ENCODE assay signal across 1 cellular context in genomic region chr22:45291061-45291930, GRCh38.
TF ChIP-seq lines count a peak whose summit lies in the region.

No MANE protein-coding gene starts in this region.

TF ChIP-seq in HEK293, 187 proteins besides CTCF, POLR2A, EP300 and RAD21 (continued from another document and continues in another):
- TF ChIP-seq ZNF280C (tag by site-specific recombination; IDR thresholded peaks at IDR 0.05) (0 out of 2 replicates have a peak, but pooled peaks have one; percentile 24), SALL2 (tag by site-specific recombination; IDR thresholded peaks at IDR 0.05; ENCODE audit: borderline replicate concordance) (peak; percentile 66; the same call in 1 of the 2 replicates), KLF9 (tag by site-specific recombination; IDR thresholded peaks at IDR 0.05; ENCODE audit: low read depth) (peak; percentile 29; the same call in 1 of the 2 replicates), ZNF548 (tag by site-specific recombination; IDR thresholded peaks at IDR 0.05) (no peak), ZNF621 (tag by site-specific recombination; IDR thresholded peaks at IDR 0.05) (peak; percentile 13; the same call in 1 of the 2 replicates), ZNF398 (tag by site-specific recombination; IDR thresholded peaks at IDR 0.05) (no peak; the same call in 1 of the 2 replicates), ZSCAN4 (tag by site-specific recombination; IDR thresholded peaks at IDR 0.05) (peak; percentile 92), ZNF140 (tag by site-specific recombination; IDR thresholded peaks at IDR 0.05) (peak; percentile 1; the same call in 1 of the 2 replicates), ZNF426 (tag by site-specific recombination; IDR thresholded peaks at IDR 0.05) (no peak), ZNF169 (tag by site-specific recombination; IDR thresholded peaks at IDR 0.05) (0 out of 2 replicates have a peak, but pooled peaks have one; percentile 26), ZNF76 (tag by site-specific recombination; IDR thresholded peaks at IDR 0.05; ENCODE audit: borderline replicate concordance, low read depth) (no peak; the same call in 1 of the 2 replicates), ZNF26 (tag by site-specific recombination; IDR thresholded peaks at IDR 0.05) (no peak), ZNF513 (tag by site-specific recombination; IDR thresholded peaks at IDR 0.05) (no peak), ZNF571 (tag by site-specific recombination; IDR thresholded peaks at IDR 0.05) (no peak; the same call in 1 of the 2 replicates), ZBTB26 (tag by site-specific recombination; optimal IDR thresholded peaks at IDR 0.05) (no peak), ZNF704 (tag by site-specific recombination; IDR thresholded peaks at IDR 0.05) (no peak), ZNF311 (tag by site-specific recombination; IDR thresholded peaks at IDR 0.05; ENCODE audit: borderline replicate concordance) (peak; percentile 67), ZNF791 (tag by site-specific recombination; IDR thresholded peaks at IDR 0.05) (peak; percentile 11; the same call in 1 of the 2 replicates), ZNF488 (tag by site-specific recombination; IDR thresholded peaks at IDR 0.05) (peak; percentile 57; the same call in 1 of the 2 replicates), ZNF266 (tag by site-specific recombination; IDR thresholded peaks at IDR 0.05; ENCODE audit: low read depth) (0 out of 2 replicates have a peak, but pooled peaks have one; percentile 6), ZNF785 (tag by site-specific recombination; IDR thresholded peaks at IDR 0.05) (peak; percentile 56; the same call in 1 of the 2 replicates), ZFP69B (tag by site-specific recombination; IDR thresholded peaks at IDR 0.05) (peak; percentile 11; the same call in 1 of the 2 replicates), ZNF148 (tag by site-specific recombination; IDR thresholded peaks at IDR 0.05; ENCODE audit: borderline replicate concordance) (0 out of 2 replicates have a peak, but pooled peaks have one; percentile 42), GLIS2 (tag by site-specific recombination; IDR thresholded peaks at IDR 0.05) (no peak), ZBTB17 (tag by site-specific recombination; IDR thresholded peaks at IDR 0.05) (no peak), INSM2 (tag by site-specific recombination; IDR thresholded peaks at IDR 0.05) (peak; percentile 58; the same call in 1 of the 2 replicates), TCF7L2 (IDR thresholded peaks at IDR 0.05; ENCODE audit: borderline replicate concordance, low read depth, low read length) (no peak), ZNF544 (tag by site-specific recombination; IDR thresholded peaks at IDR 0.05) (peak; percentile 53; the same call in 1 of the 2 replicates), REST (tag by site-specific recombination; IDR thresholded peaks at IDR 0.05) (no peak), ZNF645 (tag by site-specific recombination; IDR thresholded peaks at IDR 0.05) (no peak; the same call in none of the 2 replicates), ZNF529 (tag by site-specific recombination; IDR thresholded peaks at IDR 0.05; ENCODE audit: insufficient replicate concordance) (no peak), ZNF777 (tag by site-specific recombination; IDR thresholded peaks at IDR 0.05; ENCODE audit: borderline replicate concordance) (0 out of 2 replicates have a peak, but pooled peaks have one; percentile 33)
